23 cellular contexts compared by ENCODE assay signal in genomic region chr15:69798481-69799315, GRCh38.
DNase-seq lines count a peak whose midpoint lies in the region; ATAC-seq and TF ChIP-seq lines count a peak whose summit lies in the region.
"Had no signal": no experiment of that assay in that cellular context is flagged by ENCODE, and none has a peak within 500 bp of the region (broad histone marks: within the 10 kb centered on the region; RNA-seq: fewer than 3 reads in every experiment).

No MANE protein-coding gene starts in this region.

- no peak overlapping the region for H4K8ac ChIP-seq in mesenchymal stem cell (ENCODE audit: low read length)

- peaks cover 4 to 22% of the 10 kb centered on the region in 2 experiments for H3K27me3 ChIP-seq in mesenchymal stem cell (ENCODE audit: control insufficient read depth in 1 of 2, insufficient read depth in 1 of 2, low read length in 2 of 2)
- H3K27me3 ChIP-seq: breast epithelium, right atrium auricular region had no signal

- no peak overlapping the region for H3K23ac ChIP-seq in mesenchymal stem cell (ENCODE audit: low read length in 2 of 2)

- WGBS in mesenchymal stem cell: 88% methylated on average over 7 of the region's 7 CpGs

- H3K27ac ChIP-seq in mesenchymal stem cell (ENCODE audit: low read length, poor library complexity, severe bottlenecking): no peak overlapping the region
- H3K27ac ChIP-seq: breast epithelium, lower lobe of right lung, right atrium auricular region, RWPE1 had no signal

- H3K9me3 Mint-ChIP-seq in CD14-positive monocyte: no peaks in the 10 kb centered on the region
- H3K9me3 Mint-ChIP-seq: CD4-positive, CD25-positive, alpha-beta regulatory T cell; naive thymus-derived CD4-positive, alpha-beta T cell; type B pancreatic cell had no signal

- peak overlapping the region; percentile 16 to 87 (median 80) for H3K27ac Mint-ChIP-seq in CD14-positive monocyte

- peaks cover 12% of the 10 kb centered on the region for H3K4me1 Mint-ChIP-seq in CD14-positive monocyte
- H3K4me1 Mint-ChIP-seq: CD4-positive, CD25-positive, alpha-beta regulatory T cell had no signal

- peak overlapping the region in 1 of 2 experiments; percentile 13 for H3K14ac ChIP-seq in mesenchymal stem cell (ENCODE audit: low read length in 2 of 2)

- no peaks in the 10 kb centered on the region for H3K79me1 ChIP-seq in mesenchymal stem cell (replicated peaks; ENCODE audit: low read length, poor library complexity, severe bottlenecking)

- H2BK120ac ChIP-seq in mesenchymal stem cell (ENCODE audit: low read depth, low read length): no peak overlapping the region

- H4K91ac ChIP-seq in mesenchymal stem cell (ENCODE audit: low read length): no peak overlapping the region

- no peak for ATAC-seq in GM21515 (IDR thresholded peaks at IDR 0.05; ENCODE audit: unreplicated experiment)
- ATAC-seq: lower lobe of right lung; naive thymus-derived CD4-positive, alpha-beta T cell had no signal

- no peak overlapping the region for H3K4ac ChIP-seq in mesenchymal stem cell (ENCODE audit: low read depth in 1 of 2, low read length in 2 of 2)

- H3K4me3 ChIP-seq in mesenchymal stem cell (ENCODE audit: insufficient read depth in 1 of 2, low read depth in 1 of 2, low read length in 2 of 2): no peak overlapping the region
- H3K4me3 ChIP-seq: breast epithelium, lower lobe of right lung, right atrium auricular region had no signal

- H3K9ac ChIP-seq in mesenchymal stem cell (ENCODE audit: low read length): no peak overlapping the region

- no peak overlapping the region for H2AK5ac ChIP-seq in mesenchymal stem cell (ENCODE audit: low read length, severe bottlenecking)

- H3K36me3 ChIP-seq in mesenchymal stem cell (ENCODE audit: control insufficient read depth in 1 of 2, insufficient read depth in 2 of 2, low read depth in 1 of 2, low read length in 2 of 2): peaks cover 0 to 3% of the 10 kb centered on the region in 2 experiments
- H3K36me3 ChIP-seq: breast epithelium, lower lobe of right lung, right atrium auricular region had no signal

- H2BK12ac ChIP-seq in mesenchymal stem cell (ENCODE audit: low read length in 2 of 2): peak overlapping the region in 1 of 2 experiments; percentile 74

- peaks cover 24% of the 10 kb centered on the region for H3K4me1 ChIP-seq in mesenchymal stem cell (ENCODE audit: control insufficient read depth, insufficient read depth, low read depth, low read length)
- H3K4me1 ChIP-seq: breast epithelium had no signal

- no peaks in the 10 kb centered on the region for H3K9me3 ChIP-seq in mesenchymal stem cell (ENCODE audit: control insufficient read depth, low read length)
- H3K9me3 ChIP-seq: breast epithelium, lower lobe of right lung, right atrium auricular region had no signal

- H3K4me2 ChIP-seq in mesenchymal stem cell (ENCODE audit: low read length, poor library complexity, severe bottlenecking): no peak overlapping the region

- peak overlapping the region; percentile 6 to 77 for H3K18ac ChIP-seq in mesenchymal stem cell (ENCODE audit: low read depth in 1 of 2, low read length in 2 of 2)

- TF ChIP-seq CTCF in CD14-positive monocyte (IDR thresholded peaks at IDR 0.05): no peak

- peak; percentile 61 for DNase-seq in CD14-positive monocyte (ENCODE audit: low spot score)
- peak; percentile 15 for DNase-seq in MV-4-11 (lab: John Stamatoyannopoulos, UW)
- DNase-seq in cerebellum (ENCODE audit: low spot score): peak; percentile 30
- peak; percentile 36 for DNase-seq in mesenchymal stem cell
- DNase-seq in stimulated activated CD4-positive, alpha-beta T cell treated with anti-CD3 and anti-CD28 coated beads, Interleukin-4, amount 100 ng/mL, for 1 hour: no peak
- DNase-seq in stimulated activated naive CD4-positive, alpha-beta T cell treated with Interleukin-2 at 50 U/mL for 16 hours (lab: John Stamatoyannopoulos, UW): no peak
- DNase-seq in OCI-M1 (lab: John Stamatoyannopoulos, UW): no peak
- DNase-seq: activated CD8-positive, alpha-beta memory T cell treated with anti-CD3 and anti-CD28 coated beads, Interleukin-2, amount 50 U/mL, for 4 hours; activated naive CD4-positive, alpha-beta T cell treated with Interleukin-2 at 50 U/mL for 16 hours; CD4-positive, CD25-positive, alpha-beta regulatory T cell; effector memory CD4-positive, alpha-beta T cell; foreskin melanocyte; H7; lower lobe of right lung; MM.1S; naive thymus-derived CD4-positive, alpha-beta T cell; NCI-H82; stimulated activated CD4-positive, alpha-beta T cell treated with anti-CD3 and anti-CD28 coated beads, Interleukin-1b, Interleukin-23, amount 100 ng/mL, for 48 hours had no signal

- peak overlapping the region; percentile 33 for H2BK15ac ChIP-seq in mesenchymal stem cell (ENCODE audit: low read depth, poor library complexity, severe bottlenecking)

- intact Hi-C loops in CD14-positive monocyte (cut with micrococcal nuclease): no loop called here

- peaks cover 2 to 6% (median 5%) of the 10 kb centered on the region in 3 donors for H3K27me3 Mint-ChIP-seq in CD14-positive monocyte (ENCODE audit: low read depth in 3 of 3)
- H3K27me3 Mint-ChIP-seq: CD4-positive, CD25-positive, alpha-beta regulatory T cell had no signal

- H3K36me3 Mint-ChIP-seq in CD14-positive monocyte: peaks cover 0 to 2% of the 10 kb centered on the region in 2 donors
- H3K36me3 Mint-ChIP-seq: CD4-positive, CD25-positive, alpha-beta regulatory T cell; naive thymus-derived CD4-positive, alpha-beta T cell; type B pancreatic cell had no signal

- peak overlapping the region; percentile 10 for H2AFZ ChIP-seq in mesenchymal stem cell (ENCODE audit: low read depth, low read length)

- H3K4me3 Mint-ChIP-seq in CD14-positive monocyte: no peak overlapping the region
- H3K4me3 Mint-ChIP-seq: CD4-positive, CD25-positive, alpha-beta regulatory T cell; naive thymus-derived CD4-positive, alpha-beta T cell; type B pancreatic cell had no signal

- no peak overlapping the region for H2BK5ac ChIP-seq in mesenchymal stem cell (ENCODE audit: low read depth, low read length, poor library complexity, severe bottlenecking)

Comparison
In these comparisons a context has a peak if more than half of its experiments do, and no peak if none do; other contexts are left out.
1. DNase-seq: peak in CD14-positive monocyte (single experiment), MV-4-11 (single experiment), cerebellum (single experiment) and mesenchymal stem cell (single experiment); none in stimulated activated CD4-positive, alpha-beta T cell treated with anti-CD3 and anti-CD28 coated beads, Interleukin-4, amount 100 ng/mL, for 1 hour (single experiment), stimulated activated naive CD4-positive, alpha-beta T cell treated with Interleukin-2 at 50 U/mL for 16 hours (single experiment) and OCI-M1 (single experiment).